In the genomic region with DNA sequence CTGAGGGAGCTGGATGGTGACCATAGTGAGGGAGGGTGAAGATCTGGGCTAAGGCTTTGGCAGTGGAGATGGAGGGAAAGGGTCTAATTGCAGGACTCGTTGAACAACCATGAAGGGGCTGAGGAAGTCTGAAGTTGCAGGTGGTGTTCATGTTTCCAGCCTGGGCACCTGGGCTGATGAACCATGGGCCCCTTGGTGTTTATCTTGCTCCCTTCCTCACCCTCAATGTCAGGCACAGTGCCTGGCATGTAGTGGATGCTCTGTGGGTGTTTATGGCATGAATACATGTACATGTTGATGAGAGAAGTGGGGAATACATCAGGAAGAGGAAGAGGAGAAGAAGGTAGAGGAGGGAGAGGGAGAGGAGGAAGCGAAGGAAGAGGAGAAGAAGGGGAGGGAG, we compare ENCODE assay signal across 15 cellular contexts. TPM values are rescaled to one million over a fixed set of nuclear protein-coding genes. Genes with fewer than 3 reads are reported as not detected.
DNase-seq lines count a peak whose midpoint lies in the region; TF ChIP-seq lines count a peak whose summit lies in the region.
"Had no signal": no experiment of that assay in that cellular context is flagged by ENCODE, and none has a peak within 500 bp of the region (broad histone marks: within the 10 kb centered on the region; RNA-seq: fewer than 3 reads in every experiment).

No MANE protein-coding gene starts in this region.

- TF ChIP-seq CTCF in H9 (conservative IDR thresholded peaks at IDR 0.05) = no peak
- no peak for TF ChIP-seq CTCF in coronary artery (IDR thresholded peaks at IDR 0.05)
- TF ChIP-seq CTCF in RWPE1 (conservative IDR thresholded peaks at IDR 0.05; ENCODE audit: low read depth) = no peak

- peaks cover 6 to 7% of the 10 kb centered on the region in 2 experiments for H3K4me1 Mint-ChIP-seq in H9
- H3K4me1 Mint-ChIP-seq in activated T-helper 1 cell treated with anti-CD3 and anti-CD28 coated beads, Interleukin-12 subunit alpha, Interleukin-12 subunit beta, Interleukin-2, Interleukin-4 antibody, amounts not matched to agents 30 ng/mL and 10 ng/mL and 1 ng/mL, durations not matched to agents 14 hours and 24 hours and 36 hours (ENCODE audit: low read depth) = no peaks in the 10 kb centered on the region
- H3K4me1 Mint-ChIP-seq: CD4-positive, alpha-beta memory T cell had no signal

- no peaks in the 10 kb centered on the region; the same call in 1 of the 2 replicates for H3K4me1 ChIP-seq in H9 (ENCODE audit: insufficient read depth, low read length)
- H3K4me1 ChIP-seq in skeletal muscle tissue (ENCODE audit: control insufficient read depth in 3 of 3, insufficient read depth in 3 of 3, low read length in 3 of 3) = peaks cover 19 to 32% (median 25%) of the 10 kb centered on the region in 3 donors
- H3K4me1 ChIP-seq: HAP-1 had no signal

- H3K27me3 ChIP-seq in H9 (ENCODE audit: insufficient read depth, low read length) (no peaks in the 10 kb centered on the region), skeletal muscle tissue (ENCODE audit: control insufficient read depth in 3 of 3, insufficient read depth in 3 of 3, low read length in 3 of 3) (peaks cover 0 to 6% (median 0%) of the 10 kb centered on the region in 3 donors)
- H3K27me3 ChIP-seq: BLaER1 had no signal

- no peak overlapping the region for H4K8ac ChIP-seq in H9 (replicated peaks; ENCODE audit: insufficient read length, low read depth, low read length)

- H3K4me3 Mint-ChIP-seq in H9 = no peak overlapping the region
- no peak overlapping the region for H3K4me3 Mint-ChIP-seq in activated T-helper 1 cell treated with anti-CD3 and anti-CD28 coated beads, Interleukin-12 subunit alpha, Interleukin-12 subunit beta, Interleukin-2, Interleukin-4 antibody, amounts not matched to agents 30 ng/mL and 10 ng/mL and 1 ng/mL, durations not matched to agents 14 hours and 24 hours and 36 hours
- H3K4me3 Mint-ChIP-seq: CD14-positive monocyte; CD4-positive, alpha-beta memory T cell had no signal

- H2AK5ac ChIP-seq in H9 (ENCODE audit: insufficient read length, low read length) = no peak overlapping the region

- no peak overlapping the region for H3T11ph ChIP-seq in H9 (ENCODE audit: low read length)

- H3K79me1 ChIP-seq in H9 (ENCODE audit: insufficient read depth, low read depth, low read length, poor library complexity, severe bottlenecking) = no peaks in the 10 kb centered on the region

- H3K4me3 ChIP-seq in coronary artery = no peak overlapping the region
- no peak overlapping the region for H3K4me3 ChIP-seq in skeletal muscle tissue (ENCODE audit: low read length in 3 of 3)
- H3K4me3 ChIP-seq: BLaER1, HAP-1 had no signal

- intact Hi-C loops in activated T-helper 1 cell treated with anti-CD3 and anti-CD28 coated beads, Interleukin-12 subunit alpha, Interleukin-12 subunit beta, Interleukin-2, Interleukin-4 antibody, amounts not matched to agents 30 ng/mL and 10 ng/mL and 1 ng/mL, durations not matched to agents 14 hours and 24 hours and 36 hours (cut with micrococcal nuclease) = no loop called here

- no peak overlapping the region for H3K18ac ChIP-seq in H9 (ENCODE audit: insufficient read length, low read depth, low read length)

- H3K79me2 ChIP-seq in H9 (ENCODE audit: insufficient read depth, low read length) = no peaks in the 10 kb centered on the region

- H4K91ac ChIP-seq in H9 (ENCODE audit: insufficient read length, low read depth, low read length) = no peak overlapping the region

- H2BK15ac ChIP-seq in H9 (ENCODE audit: low read depth, low read length) = no peak overlapping the region

- H3K9me3 Mint-ChIP-seq in H9 = no peaks in the 10 kb centered on the region
- no peaks in the 10 kb centered on the region for H3K9me3 Mint-ChIP-seq in activated T-helper 1 cell treated with anti-CD3 and anti-CD28 coated beads, Interleukin-12 subunit alpha, Interleukin-12 subunit beta, Interleukin-2, Interleukin-4 antibody, amounts not matched to agents 30 ng/mL and 10 ng/mL and 1 ng/mL, durations not matched to agents 14 hours and 24 hours and 36 hours
- H3K9me3 Mint-ChIP-seq: CD14-positive monocyte; CD4-positive, alpha-beta memory T cell had no signal

- H3K23ac ChIP-seq in H9 (ENCODE audit: insufficient read length, low read depth, low read length) = no peak overlapping the region

- H3K14ac ChIP-seq in H9 (ENCODE audit: insufficient read depth, low read length) = no peak overlapping the region

- no peak overlapping the region for H2BK20ac ChIP-seq in H9 (ENCODE audit: low read depth, low read length, poor library complexity, severe bottlenecking)

- no peaks in the 10 kb centered on the region; the same call in 1 of the 2 replicates for H3K27me3 Mint-ChIP-seq in H9 (ENCODE audit: low read depth)
- peaks cover 9% of the 10 kb centered on the region for H3K27me3 Mint-ChIP-seq in activated T-helper 1 cell treated with anti-CD3 and anti-CD28 coated beads, Interleukin-12 subunit alpha, Interleukin-12 subunit beta, Interleukin-2, Interleukin-4 antibody, amounts not matched to agents 30 ng/mL and 10 ng/mL and 1 ng/mL, durations not matched to agents 14 hours and 24 hours and 36 hours (ENCODE audit: insufficient read depth)

- CTCF ChIA-PET in RWPE1 (lab: Yijun Ruan, JAX) = no interaction called here

- no peaks in the 10 kb centered on the region for H3K36me3 ChIP-seq in skeletal muscle tissue (ENCODE audit: control insufficient read depth in 3 of 3, insufficient read depth in 3 of 3, low read length in 3 of 3)
- H3K36me3 ChIP-seq: BLaER1, HAP-1 had no signal

- DNase-seq in H9 (peak; percentile 5), coronary artery (ENCODE audit: low spot score) (peak; percentile 50), islet precursor cell (peak; percentile 17), inferior parietal cortex (ENCODE audit: extremely low spot score) (no peak), D341Med (ENCODE audit: low spot score) (no peak), RWPE1 (ENCODE audit: low spot score) (no peak)
- no peak for DNase-seq in activated T-helper 1 cell treated with anti-CD3 and anti-CD28 coated beads, Interleukin-12 subunit alpha, Interleukin-12 subunit beta, Interleukin-2, Interleukin-4 antibody, amounts not matched to agents 30 ng/mL and 10 ng/mL and 1 ng/mL, durations not matched to agents 14 hours and 24 hours and 36 hours (ENCODE audit: low spot score)
- DNase-seq: 8988T; CD4-positive, alpha-beta memory T cell; DMS79 treated with DMSO at 0.1 percent for 48 hours; GF-D8 had no signal

- H3K27ac ChIP-seq in H9 (ENCODE audit: insufficient read length, low read depth, low read length) = no peak overlapping the region
- peak overlapping the region in 1 of 2 donors; percentile 12 for H3K27ac ChIP-seq in coronary artery
- peak overlapping the region; percentile 29 for H3K27ac ChIP-seq in skeletal muscle tissue (ENCODE audit: low read depth, low read length)
- no peak overlapping the region for H3K27ac ChIP-seq in RWPE1
- H3K27ac ChIP-seq: BLaER1 had no signal

- H3K4ac ChIP-seq in H9 (ENCODE audit: low read depth, low read length) = no peak overlapping the region

- WGBS in H9 (ENCODE audit: extremely low coverage, insufficient read length, low lambda C conversion rate) = no CpG with 5 or more reads among the region's 2 CpGs

- no peak overlapping the region for H4K5ac ChIP-seq in H9 (ENCODE audit: insufficient read length, low read depth, low read length)

- H3K23me2 ChIP-seq in H9 (ENCODE audit: insufficient read length, low read depth, low read length, poor library complexity, severe bottlenecking) = no peaks in the 10 kb centered on the region

- no peak overlapping the region for H2BK5ac ChIP-seq in H9 (ENCODE audit: insufficient read length, low read length)

- no peaks in the 10 kb centered on the region for H3K9me3 ChIP-seq in H9 (ENCODE audit: control insufficient read depth, low read depth, low read length)
- H3K9me3 ChIP-seq in skeletal muscle tissue (ENCODE audit: control insufficient read depth in 3 of 3, low read length in 3 of 3) = no peaks in the 10 kb centered on the region
- H3K9me3 ChIP-seq: BLaER1, HAP-1 had no signal

- H2BK12ac ChIP-seq in H9 (ENCODE audit: insufficient read length, low read depth, low read length) = no peak overlapping the region

- H2AFZ ChIP-seq in H9 (ENCODE audit: low read length) = no peak overlapping the region

- no peak overlapping the region for H3K4me2 ChIP-seq in H9 (ENCODE audit: insufficient read depth, insufficient read length, low read length)
- H3K4me2 ChIP-seq: BLaER1 had no signal

- H3K9ac ChIP-seq in H9 (ENCODE audit: extremely low read depth, insufficient read length, low read length) (no peak overlapping the region), skeletal muscle tissue (ENCODE audit: low read depth in 1 of 3, low read length in 3 of 3) (no peak overlapping the region)
- H3K9ac ChIP-seq: BLaER1 had no signal

- H3K56ac ChIP-seq in H9 (ENCODE audit: insufficient read length, low read depth, low read length) = no peak overlapping the region

- H4K20me1 ChIP-seq in H9 (ENCODE audit: control insufficient read depth, insufficient read depth, insufficient read length) = no peaks in the 10 kb centered on the region
- H4K20me1 ChIP-seq: BLaER1 had no signal

- H3K27ac Mint-ChIP-seq in H9 = no peak overlapping the region
- H3K27ac Mint-ChIP-seq in activated T-helper 1 cell treated with anti-CD3 and anti-CD28 coated beads, Interleukin-12 subunit alpha, Interleukin-12 subunit beta, Interleukin-2, Interleukin-4 antibody, amounts not matched to agents 30 ng/mL and 10 ng/mL and 1 ng/mL, durations not matched to agents 14 hours and 24 hours and 36 hours = no peak overlapping the region
- H3K27ac Mint-ChIP-seq: CD14-positive monocyte; CD4-positive, alpha-beta memory T cell had no signal

- no peak overlapping the region for H2BK120ac ChIP-seq in H9 (ENCODE audit: low read depth, low read length, poor library complexity, severe bottlenecking)

- POLR2A ChIA-PET in RWPE1 (lab: Yijun Ruan, JAX; ENCODE audit: low non-redundant PET) = no interaction called here

- H3K36me3 Mint-ChIP-seq in H9 (ENCODE audit: insufficient read depth in 1 of 3, low read depth in 3 of 3) = no peaks in the 10 kb centered on the region
- no peaks in the 10 kb centered on the region for H3K36me3 Mint-ChIP-seq in activated T-helper 1 cell treated with anti-CD3 and anti-CD28 coated beads, Interleukin-12 subunit alpha, Interleukin-12 subunit beta, Interleukin-2, Interleukin-4 antibody, amounts not matched to agents 30 ng/mL and 10 ng/mL and 1 ng/mL, durations not matched to agents 14 hours and 24 hours and 36 hours (ENCODE audit: low read depth)
- H3K36me3 Mint-ChIP-seq: CD14-positive monocyte; CD4-positive, alpha-beta memory T cell had no signal

RNA-seq across cellular contexts. Expression of a gene that starts 31.3 kb away (rescaled TPM):
- total RNA-seq in H9 (2021) (0.15 TPM in 1 of 2 replicates, not detected in the other), skeletal muscle tissue (178 TPM)
- 0.02 and 0.05 TPM in 2 replicates for total RNA-seq in activated T-helper 1 cell treated with anti-CD3 and anti-CD28 coated beads, Interleukin-12 subunit alpha, Interleukin-12 subunit beta, Interleukin-2, Interleukin-4 antibody, amounts not matched to agents 30 ng/mL and 10 ng/mL and 1 ng/mL, durations not matched to agents 14 hours and 24 hours and 36 hours
- total RNA-seq: CD4-positive, alpha-beta memory T cell had no signal

Comparison
In these comparisons a context has a peak if more than half of its experiments do, and no peak if none do; other contexts are left out.
1. DNase-seq: peak in H9 (single experiment), coronary artery (single experiment) and islet precursor cell (single experiment); none in inferior parietal cortex (single experiment), activated T-helper 1 cell treated with anti-CD3 and anti-CD28 coated beads, Interleukin-12 subunit alpha, Interleukin-12 subunit beta, Interleukin-2, Interleukin-4 antibody, amounts not matched to agents 30 ng/mL and 10 ng/mL and 1 ng/mL, durations not matched to agents 14 hours and 24 hours and 36 hours (single experiment), D341Med (single experiment) and RWPE1 (single experiment).
2. RNA of a gene that starts 31.3 kb away (total RNA-seq): 178 TPM in skeletal muscle tissue (single experiment); 0.15 TPM in H9 and 0.02 to 0.05 TPM in activated T-helper 1 cell treated with anti-CD3 and anti-CD28 coated beads, Interleukin-12 subunit alpha, Interleukin-12 subunit beta, Interleukin-2, Interleukin-4 antibody, amounts not matched to agents 30 ng/mL and 10 ng/mL and 1 ng/mL, durations not matched to agents 14 hours and 24 hours and 36 hours; every median in the first group is over 100 times any median in the second.